In genomic region chr18:32470713-32471633, GRCh38 we compare ENCODE assay signal across 8 cellular contexts. TPM values are rescaled to one million over a fixed set of nuclear protein-coding genes. Genes with fewer than 3 reads are reported as not detected.
DNase-seq lines count a peak whose midpoint lies in the region; ATAC-seq and TF ChIP-seq lines count a peak whose summit lies in the region.

Gene GAREM1, minus strand, starts transcription at chr18:32470882. Its CDS starts 454 bp downstream, at chr18:32470428.

- no peaks in the 10 kb centered on the region for H3K36me3 ChIP-seq in kidney epithelial cell (ENCODE audit: control insufficient read depth, insufficient read depth, low read length)

- peak; percentile 95 for DNase-seq in AG10803 (ENCODE audit: low read depth)
- peak; percentile 76 for DNase-seq in NCI-H345 treated with DMSO at 0.1 percent for 48 hours (lab: John Stamatoyannopoulos, UW; ENCODE audit: unreplicated experiment)
- peak; percentile 78 for DNase-seq in activated CD4-positive, alpha-beta T cell treated with anti-CD3 and anti-CD28 coated beads for 1 hour
- DNase-seq in cerebellum (ENCODE audit: low spot score) = peak; percentile 96
- DNase-seq in kidney epithelial cell (ENCODE audit: low read depth) = peak; percentile 88
- DNase-seq in stimulated activated CD4-positive, alpha-beta T cell treated with anti-CD3 and anti-CD28 coated beads, Interleukin-15, amount 100 ng/mL, for 48 hours (ENCODE audit: low read depth in 2 of 2) = peak; percentile 39 to 60

- H3K27me3 ChIP-seq in kidney epithelial cell (ENCODE audit: control insufficient read depth, insufficient read depth, low read length) = no peaks in the 10 kb centered on the region

- H3K4me3 ChIP-seq in AG10803 (ENCODE audit: low read length) (peak within 1 kb of the TSS; percentile 62), kidney epithelial cell (ENCODE audit: low read depth, low read length) (peak within 1 kb of the TSS; percentile 88)

- TF ChIP-seq CTCF in AG10803 (conservative IDR thresholded peaks at IDR 0.05; ENCODE audit: low read length) = peak; percentile 54
- peak; percentile 57 for TF ChIP-seq CTCF in kidney epithelial cell (IDR thresholded peaks at IDR 0.05; ENCODE audit: insufficient read depth, low read length, poor library complexity, severe bottlenecking)

- ATAC-seq in GM19035 (IDR thresholded peaks at IDR 0.05; ENCODE audit: unreplicated experiment) = peak; percentile 97
- ATAC-seq in HG03342 (IDR thresholded peaks at IDR 0.05; ENCODE audit: unreplicated experiment) = peak; percentile 97

RNA-seq across cellular contexts. Expression of gene GAREM1, which starts in this region (rescaled TPM):
- total RNA-seq in cerebellum (12.9 TPM), kidney epithelial cell (2.9 and 3.8 TPM in 2 replicates)

Comparison
In these comparisons a context has a peak if more than half of its experiments do, and no peak if none do; other contexts are left out.
1. Peak in every context shown above with its lines: DNase-seq, ATAC-seq and H3K4me3 ChIP-seq.